Comparison of ENCODE assay signal across 7 cellular contexts in genomic region chr11:44727373-44728084, GRCh38. TPM values are rescaled to one million over a fixed set of nuclear protein-coding genes. Genes with fewer than 3 reads are reported as not detected.
DNase-seq lines count a peak whose midpoint lies in the region; ATAC-seq and TF ChIP-seq lines count a peak whose summit lies in the region.

No MANE protein-coding gene starts in this region.

- no peaks in the 10 kb centered on the region for H3K27me3 ChIP-seq in effector memory CD4-positive, alpha-beta T cell (replicated peaks; ENCODE audit: control insufficient read depth, insufficient read depth, low read length, poor library complexity, severe bottlenecking)
- no peaks in the 10 kb centered on the region for H3K27me3 ChIP-seq in mesendoderm (ENCODE audit: insufficient read depth, low read length, poor library complexity)

- peak overlapping the region; percentile 69 for H3K18ac ChIP-seq in mesendoderm (ENCODE audit: low read length)

- peak overlapping the region; percentile 66 for H3K4me2 ChIP-seq in mesendoderm (ENCODE audit: low read length)

- peak overlapping the region; percentile 75 for H3K56ac ChIP-seq in mesendoderm (ENCODE audit: low read length)

- no CpG with 5 or more reads among the region's 58 CpGs for WGBS in mesendoderm (ENCODE audit: extremely low coverage, insufficient coverage, low lambda C conversion rate)

- H3K9me3 ChIP-seq in effector memory CD4-positive, alpha-beta T cell (ENCODE audit: control insufficient read depth, low read length) = no peaks in the 10 kb centered on the region

- no peak overlapping the region for H2BK5ac ChIP-seq in mesendoderm (ENCODE audit: low read length)

- H3K23ac ChIP-seq in mesendoderm (ENCODE audit: low read length) = no peak overlapping the region

- no peak overlapping the region for H4K8ac ChIP-seq in mesendoderm (ENCODE audit: low read depth, low read length)

- H3K36me3 ChIP-seq in effector memory CD4-positive, alpha-beta T cell (ENCODE audit: control insufficient read depth, insufficient read depth, low read length) = no peaks in the 10 kb centered on the region
- H3K36me3 ChIP-seq in mesendoderm (ENCODE audit: control insufficient read depth, insufficient read depth, low read length) = no peaks in the 10 kb centered on the region

- peak; percentile 70 for ATAC-seq in HG02885 (IDR thresholded peaks at IDR 0.05; ENCODE audit: poor library complexity, unreplicated experiment)

- peak overlapping the region; percentile 99 for H3K4me3 ChIP-seq in effector memory CD4-positive, alpha-beta T cell (ENCODE audit: insufficient read depth, low read depth, low read length, poor library complexity, severe bottlenecking)
- H3K4me3 ChIP-seq in mesendoderm (ENCODE audit: low read length) = peak overlapping the region; percentile 15

- peak; percentile 97 for TF ChIP-seq CTCF in GM12874 (IDR thresholded peaks at IDR 0.05; ENCODE audit: insufficient read depth, low read depth, low read length)

- H3K79me2 ChIP-seq in mesendoderm (ENCODE audit: control insufficient read depth, insufficient read depth, low read length) = peaks cover 2% of the 10 kb centered on the region

- H3K9ac ChIP-seq in mesendoderm (ENCODE audit: low read length) = peak overlapping the region; percentile 53

- H3K79me1 ChIP-seq in mesendoderm (ENCODE audit: low read length) = peaks cover 3% of the 10 kb centered on the region

- H3K27ac ChIP-seq in effector memory CD4-positive, alpha-beta T cell (ENCODE audit: insufficient read depth, low read length, poor library complexity, severe bottlenecking) = peak overlapping the region; percentile 62
- peak overlapping the region; percentile 34 for H3K27ac ChIP-seq in mesendoderm (ENCODE audit: low read depth, low read length)

- H4K5ac ChIP-seq in mesendoderm (ENCODE audit: low read length) = no peak overlapping the region

- H3K4me1 ChIP-seq in effector memory CD4-positive, alpha-beta T cell (ENCODE audit: control insufficient read depth, insufficient read depth, low read length, poor library complexity, severe bottlenecking) = peaks cover 36% of the 10 kb centered on the region
- peaks cover 21% of the 10 kb centered on the region for H3K4me1 ChIP-seq in mesendoderm (ENCODE audit: control insufficient read depth, low read depth, low read length)

- H2BK120ac ChIP-seq in mesendoderm (ENCODE audit: low read depth, low read length) = peak overlapping the region; percentile 55

- DNase-seq in NCI-H526 (lab: John Stamatoyannopoulos, UW) = peak; percentile 41 to 88
- peak; percentile 90 for DNase-seq in activated CD8-positive, alpha-beta memory T cell treated with anti-CD3 and anti-CD28 coated beads for 24 hours
- peak; percentile 59 to 72 (median 63) for DNase-seq in effector memory CD4-positive, alpha-beta T cell
- DNase-seq in mesendoderm = peak; percentile 88
- peak; percentile 54 for DNase-seq in stimulated activated CD8-positive, alpha-beta memory T cell treated with anti-CD3 and anti-CD28 coated beads, Interleukin-12 subunit alpha, Interleukin-12 subunit beta, amount 100 ng/mL, for 1 hour (ENCODE audit: low read depth)

- no peak overlapping the region for H2AK5ac ChIP-seq in mesendoderm (ENCODE audit: low read length)

- peak overlapping the region; percentile 2 for H2BK15ac ChIP-seq in mesendoderm (replicated peaks; ENCODE audit: low read depth)

- peak overlapping the region; percentile 77 for H3K4ac ChIP-seq in mesendoderm (ENCODE audit: low read depth, low read length)

RNA-seq across cellular contexts. Expression of gene TSPAN18, which starts 0.8 kb away (rescaled TPM):
- polyA plus RNA-seq in mesendoderm (2013, experiment 1 of 2) = 10.5 TPM
- 10.5 TPM for polyA plus RNA-seq in mesendoderm (2013, experiment 2 of 2)

Comparison
In these comparisons a context has a peak if more than half of its experiments do, and no peak if none do; other contexts are left out.
1. Peak in every context shown above with its lines: DNase-seq, ATAC-seq, H3K4me3 ChIP-seq and H3K27ac ChIP-seq.